Comparison of ENCODE assay signal across 1 cellular context in the genomic region with DNA sequence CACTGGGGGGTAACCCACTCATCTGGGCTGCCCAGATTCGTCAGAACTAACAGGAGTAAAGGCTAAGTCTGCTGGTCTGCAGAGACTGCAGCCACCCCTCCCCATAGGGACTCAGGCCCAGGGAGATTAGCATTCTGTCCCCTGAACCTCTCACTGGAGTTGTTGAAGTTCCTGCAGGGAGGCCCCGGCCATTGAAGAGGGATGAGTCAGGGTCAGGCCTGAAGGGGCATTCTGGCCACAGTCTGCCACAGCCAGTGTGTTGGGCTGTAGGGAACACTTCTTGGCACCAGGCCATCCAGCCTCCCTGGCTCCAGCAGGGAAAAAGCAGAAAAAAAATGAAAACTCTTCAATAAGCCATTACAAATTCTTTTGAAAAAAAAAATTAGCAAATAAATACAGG.
TF ChIP-seq lines count a peak whose summit lies in the region.

No MANE protein-coding gene starts in this region.

TF ChIP-seq in Ishikawa, 13 proteins besides CTCF, POLR2A, EP300 and RAD21:
- TF ChIP-seq, protein P1, sequence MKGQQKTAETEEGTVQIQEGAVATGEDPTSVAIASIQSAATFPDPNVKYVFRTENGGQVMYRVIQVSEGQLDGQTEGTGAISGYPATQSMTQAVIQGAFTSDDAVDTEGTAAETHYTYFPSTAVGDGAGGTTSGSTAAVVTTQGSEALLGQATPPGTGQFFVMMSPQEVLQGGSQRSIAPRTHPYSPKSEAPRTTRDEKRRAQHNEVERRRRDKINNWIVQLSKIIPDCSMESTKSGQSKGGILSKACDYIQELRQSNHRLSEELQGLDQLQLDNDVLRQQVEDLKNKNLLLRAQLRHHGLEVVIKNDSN (IDR thresholded peaks at IDR 0.05), result no peak
- TF ChIP-seq, protein P2, sequence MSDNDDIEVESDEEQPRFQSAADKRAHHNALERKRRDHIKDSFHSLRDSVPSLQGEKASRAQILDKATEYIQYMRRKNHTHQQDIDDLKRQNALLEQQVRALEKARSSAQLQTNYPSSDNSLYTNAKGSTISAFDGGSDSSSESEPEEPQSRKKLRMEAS (IDR thresholded peaks at IDR 0.05), result no peak
- TF ChIP-seq TEAD4 (IDR thresholded peaks at IDR 0.05) (no peak), CEBPB (IDR thresholded peaks at IDR 0.05) (no peak), NFIC (IDR thresholded peaks at IDR 0.05) (peak; percentile 75)
- TF ChIP-seq, protein P3, sequence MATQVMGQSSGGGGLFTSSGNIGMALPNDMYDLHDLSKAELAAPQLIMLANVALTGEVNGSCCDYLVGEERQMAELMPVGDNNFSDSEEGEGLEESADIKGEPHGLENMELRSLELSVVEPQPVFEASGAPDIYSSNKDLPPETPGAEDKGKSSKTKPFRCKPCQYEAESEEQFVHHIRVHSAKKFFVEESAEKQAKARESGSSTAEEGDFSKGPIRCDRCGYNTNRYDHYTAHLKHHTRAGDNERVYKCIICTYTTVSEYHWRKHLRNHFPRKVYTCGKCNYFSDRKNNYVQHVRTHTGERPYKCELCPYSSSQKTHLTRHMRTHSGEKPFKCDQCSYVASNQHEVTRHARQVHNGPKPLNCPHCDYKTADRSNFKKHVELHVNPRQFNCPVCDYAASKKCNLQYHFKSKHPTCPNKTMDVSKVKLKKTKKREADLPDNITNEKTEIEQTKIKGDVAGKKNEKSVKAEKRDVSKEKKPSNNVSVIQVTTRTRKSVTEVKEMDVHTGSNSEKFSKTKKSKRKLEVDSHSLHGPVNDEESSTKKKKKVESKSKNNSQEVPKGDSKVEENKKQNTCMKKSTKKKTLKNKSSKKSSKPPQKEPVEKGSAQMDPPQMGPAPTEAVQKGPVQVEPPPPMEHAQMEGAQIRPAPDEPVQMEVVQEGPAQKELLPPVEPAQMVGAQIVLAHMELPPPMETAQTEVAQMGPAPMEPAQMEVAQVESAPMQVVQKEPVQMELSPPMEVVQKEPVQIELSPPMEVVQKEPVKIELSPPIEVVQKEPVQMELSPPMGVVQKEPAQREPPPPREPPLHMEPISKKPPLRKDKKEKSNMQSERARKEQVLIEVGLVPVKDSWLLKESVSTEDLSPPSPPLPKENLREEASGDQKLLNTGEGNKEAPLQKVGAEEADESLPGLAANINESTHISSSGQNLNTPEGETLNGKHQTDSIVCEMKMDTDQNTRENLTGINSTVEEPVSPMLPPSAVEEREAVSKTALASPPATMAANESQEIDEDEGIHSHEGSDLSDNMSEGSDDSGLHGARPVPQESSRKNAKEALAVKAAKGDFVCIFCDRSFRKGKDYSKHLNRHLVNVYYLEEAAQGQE (IDR thresholded peaks at IDR 0.05; ENCODE audit: low read depth), result no peak
